ENCODE assay signal across 20 cellular contexts in genomic region chr7:6401536-6401935, GRCh38. TPM values are rescaled to one million over a fixed set of nuclear protein-coding genes. Genes with fewer than 3 reads are reported as not detected.
A peak's percentile ranks its signal among the peaks of the same experiment; 100 is the strongest.
DNase-seq lines count a peak whose midpoint lies in the region; ATAC-seq and TF ChIP-seq lines count a peak whose summit lies in the region.
"Had no signal": no experiment of that assay in that cellular context is flagged by ENCODE, and none has a peak within 500 bp of the region (broad histone marks: within the 10 kb centered on the region; RNA-seq: fewer than 3 reads in every experiment).

No MANE protein-coding gene starts in this region.

- peak overlapping the region; percentile 96 for H3K27ac ChIP-seq in RWPE1
- no peak overlapping the region for H3K27ac ChIP-seq in endodermal cell (ENCODE audit: low read depth, low read length)
- H3K27ac ChIP-seq in osteoblast (ENCODE audit: low read depth, low read length), result peak overlapping the region; percentile 35
- no peak overlapping the region for H3K27ac ChIP-seq in transverse colon
- H3K27ac ChIP-seq: SJSA1 had no signal

- H3K4me3 ChIP-seq in endodermal cell (ENCODE audit: low read length), result no peak overlapping the region
- no peak overlapping the region for H3K4me3 ChIP-seq in osteoblast (ENCODE audit: insufficient read depth, low read length)
- H3K4me3 ChIP-seq in transverse colon, result no peak overlapping the region
- H3K4me3 ChIP-seq: SJSA1 had no signal

- H3K27me3 Mint-ChIP-seq in Calu3 (ENCODE audit: unreplicated experiment), result no peaks in the 10 kb centered on the region
- H3K27me3 Mint-ChIP-seq in endodermal cell (ENCODE audit: insufficient read depth), result no peaks in the 10 kb centered on the region

- DNase-seq in Calu3 (no peak), RWPE1 (ENCODE audit: low spot score) (no peak), endodermal cell (no peak), osteoblast (ENCODE audit: insufficient read length, low spot score, missing footprints) (no peak), NCI-H1048 (lab: John Stamatoyannopoulos, UW) (no peak), transverse colon (no peak)
- DNase-seq: ACHN; AML-193; MV-4-11; NCI-H1417 treated with DMSO at 0.1 percent for 48 hours; NCI-H1930; NCI-H2171; NCI-H446; NCI-H69; NK-92 treated with Interleukin-12 subunit alpha and Interleukin-12 subunit beta, amount 100 ng/mL, for 24 hours; RPMI8226 had no signal

- ATAC-seq in GM21528 (IDR thresholded peaks at IDR 0.05; ENCODE audit: low FRiP score, unreplicated experiment), result no peak
- no peak for ATAC-seq in GM21786 (IDR thresholded peaks at IDR 0.05; ENCODE audit: unreplicated experiment)
- ATAC-seq: HCT116 had no signal

- no peaks in the 10 kb centered on the region for H3K27me3 ChIP-seq in endodermal cell (ENCODE audit: control insufficient read depth, insufficient read depth, low read length, poor library complexity, severe bottlenecking)
- H3K27me3 ChIP-seq in osteoblast (ENCODE audit: insufficient read depth, low read length), result no peaks in the 10 kb centered on the region
- no peaks in the 10 kb centered on the region for H3K27me3 ChIP-seq in transverse colon
- H3K27me3 ChIP-seq: SJSA1 had no signal

- intact Hi-C loops in Calu3 (cut with micrococcal nuclease; ENCODE audit: unreplicated experiment) (no loop called here), transverse colon (cut with DNase I; ENCODE audit: low total_unique reads) (no loop called here)

- no peaks in the 10 kb centered on the region for H3K4me1 ChIP-seq in endodermal cell (ENCODE audit: control insufficient read depth, insufficient read depth, low read length)
- H3K4me1 ChIP-seq in osteoblast (ENCODE audit: insufficient read depth, low read length), result peaks cover 7% of the 10 kb centered on the region
- H3K4me1 ChIP-seq in transverse colon, result peaks cover 6 to 35% (median 17%) of the 10 kb centered on the region in 4 donors
- H3K4me1 ChIP-seq: SJSA1 had no signal

- H3K4me1 Mint-ChIP-seq in Calu3 (ENCODE audit: low read depth, unreplicated experiment), result peaks cover 35% of the 10 kb centered on the region
- H3K4me1 Mint-ChIP-seq in endodermal cell, result peaks cover 11% of the 10 kb centered on the region

- no peak for TF ChIP-seq EP300 in transverse colon (IDR thresholded peaks at IDR 0.05; ENCODE audit: low read depth)

- H4K20me1 ChIP-seq in osteoblast (ENCODE audit: insufficient read depth, low read length), result peaks cover 43% of the 10 kb centered on the region

- H3K4me2 ChIP-seq in osteoblast (ENCODE audit: insufficient read depth, low read length), result no peak overlapping the region

- H3K36me3 ChIP-seq in endodermal cell (ENCODE audit: control insufficient read depth, insufficient read depth, low read length) (peaks cover 83% of the 10 kb centered on the region), osteoblast (ENCODE audit: insufficient read depth, low read length) (peaks cover 68% of the 10 kb centered on the region), transverse colon (peaks cover 0 to 50% (median 19%) of the 10 kb centered on the region in 4 donors)

- BruUV-seq in Calu3 (replicated peaks; lab: Mats Ljungman, UMichigan), result no TSS peak

- no peak overlapping the region for H3K9ac ChIP-seq in endodermal cell (ENCODE audit: extremely low read depth, low read length, poor library complexity, severe bottlenecking)

- peaks cover 87% of the 10 kb centered on the region for H3K79me2 ChIP-seq in osteoblast (ENCODE audit: insufficient read depth, low read length)

- in situ Hi-C loops in transverse colon (cut with MboI; ENCODE audit: low pct_ligation_motif_present in 1 of 4, low pct_unique_long_range_greater_than_20kb in 1 of 4, low sequenced_read_pairs in 3 of 4), result no loop called here

- H3K9me3 Mint-ChIP-seq in Calu3 (ENCODE audit: low read depth, unreplicated experiment) (no peaks in the 10 kb centered on the region), endodermal cell (no peaks in the 10 kb centered on the region)

- CTCF ChIA-PET in Calu3 (lab: Charles Lee) (interaction anchor here (0.6 kb wide), 1 partner anchor 9 kb away, joined by 4 read pairs; no protein-coding TSS in a partner anchor), RWPE1 (lab: Yijun Ruan, JAX) (interaction anchor here (0.5 kb wide), 1 partner anchor 155 kb away, joined by 3 read pairs; no protein-coding TSS in a partner anchor)

- H3K4me3 Mint-ChIP-seq in Calu3 (ENCODE audit: low read depth, unreplicated experiment) (no peak overlapping the region), endodermal cell (no peak overlapping the region)

- TF ChIP-seq CTCF in Calu3 (IDR thresholded peaks at IDR 0.05; ENCODE audit: unreplicated experiment), result no peak
- TF ChIP-seq CTCF in RWPE1 (conservative IDR thresholded peaks at IDR 0.05; ENCODE audit: low read depth), result no peak
- no peak for TF ChIP-seq CTCF in endodermal cell (conservative IDR thresholded peaks at IDR 0.05)
- TF ChIP-seq CTCF in osteoblast (IDR thresholded peaks at IDR 0.05; ENCODE audit: extremely low read depth, low read depth, low read length), result no peak
- no peak for TF ChIP-seq CTCF in transverse colon (IDR thresholded peaks at IDR 0.05)

- H3K9me3 ChIP-seq in endodermal cell (ENCODE audit: control insufficient read depth, low read length) (no peaks in the 10 kb centered on the region), osteoblast (ENCODE audit: low read depth, low read length) (no peaks in the 10 kb centered on the region), transverse colon (no peaks in the 10 kb centered on the region)
- H3K9me3 ChIP-seq: SJSA1 had no signal

- H2AFZ ChIP-seq in osteoblast (ENCODE audit: low read length), result no peak overlapping the region

- TF ChIP-seq POLR2A in transverse colon (IDR thresholded peaks at IDR 0.05), result no peak

- POLR2A ChIA-PET in RWPE1 (lab: Yijun Ruan, JAX; ENCODE audit: low non-redundant PET), result no interaction called here

- H3K36me3 Mint-ChIP-seq in Calu3 (ENCODE audit: insufficient read depth, unreplicated experiment), result peaks cover 96% of the 10 kb centered on the region
- peaks cover 67% of the 10 kb centered on the region for H3K36me3 Mint-ChIP-seq in endodermal cell (ENCODE audit: low read depth)

- WGBS in endodermal cell (ENCODE audit: insufficient coverage in 1 of 2, insufficient read length in 1 of 2), 2 experiments, result 95 to 100% methylated on average over 4 to 10 of the region's 10 CpGs
- WGBS in transverse colon (ENCODE audit: low coverage in 1 of 2), 2 donors, result 90 to 91% methylated on average over 4 to 10 of the region's 10 CpGs

- H3K27ac Mint-ChIP-seq in Calu3 (ENCODE audit: unreplicated experiment) (peak overlapping the region; percentile 7), endodermal cell (peak overlapping the region; percentile 79)

RNA-seq across cellular contexts. Expression of gene RAC1, which starts 27.2 kb away (rescaled TPM):
- 574 and 592 TPM in 2 replicates for total RNA-seq in Calu3 (2022)
- 100 to 1,000 TPM; 236 to 238 TPM for total RNA-seq in endodermal cell
- 221 TPM for polyA plus RNA-seq in endodermal cell (2013, experiment 1 of 2)
- polyA plus RNA-seq in endodermal cell (2013, experiment 2 of 2), result 214 TPM
- 55.4 and 55.7 TPM in 2 replicates for total RNA-seq in osteoblast
- 100 to 1,000 TPM; 102 to 196 (median 164) TPM for total RNA-seq in transverse colon

RNA-seq across cellular contexts. Expression of gene DAGLB, which starts 46.2 kb away (rescaled TPM):
- total RNA-seq in Calu3 (2022), result 36.8 and 38.1 TPM in 2 replicates
- total RNA-seq in endodermal cell, result 10 to 100 TPM; 22.7 to 24.5 TPM
- 22.6 TPM for polyA plus RNA-seq in endodermal cell (2013, experiment 1 of 2)
- polyA plus RNA-seq in endodermal cell (2013, experiment 2 of 2), result 17.2 TPM
- 17.1 and 17.4 TPM in 2 replicates for total RNA-seq in osteoblast
- 10 to 100 TPM in 3 of 4 donors, 1 to 10 TPM in 1; 5.2 to 59.1 (median 24.3) TPM for total RNA-seq in transverse colon

RNA-seq across cellular contexts. Expression of gene FAM220A, which starts 52.8 kb away (rescaled TPM):
- 25.3 and 29.7 TPM in 2 replicates for total RNA-seq in Calu3 (2022)
- 10 to 100 TPM; 19.9 to 22.2 TPM for total RNA-seq in endodermal cell
- polyA plus RNA-seq in endodermal cell (2013, experiment 1 of 2), result 24.4 TPM
- polyA plus RNA-seq in endodermal cell (2013, experiment 2 of 2), result 22.3 TPM
- 20.3 and 25.0 TPM in 2 replicates for total RNA-seq in osteoblast
- total RNA-seq in transverse colon, result 10 to 100 TPM; 13.4 to 50.7 (median 15.0) TPM

Comparison
In these comparisons a context has a peak if more than half of its experiments do, and no peak if none do; other contexts are left out.
1. H3K27ac ChIP-seq: peak in RWPE1 (single experiment) and osteoblast (single experiment); none in endodermal cell (single experiment) and transverse colon (0 of 4).